ENCODE assay signal across 1 cellular context in genomic region chr2:234072454-234072853, GRCh38.
TF ChIP-seq lines count a peak whose summit lies in the region.

No MANE protein-coding gene starts in this region.

TF ChIP-seq in HepG2, 621 proteins besides CTCF, POLR2A, EP300 and RAD21 (continued from another document):
- TF ChIP-seq HNF1A (IDR thresholded peaks at IDR 0.05; ENCODE audit: low read depth) (no peak), HNF1A (CRISPR knock-in tag; IDR thresholded peaks at IDR 0.05; ENCODE audit: borderline replicate concordance) (no peak), DMAP1 (CRISPR knock-in tag; IDR thresholded peaks at IDR 0.05) (no peak), ZNF12 (CRISPR knock-in tag; IDR thresholded peaks at IDR 0.05) (no peak), ZMYM4 (CRISPR knock-in tag; IDR thresholded peaks at IDR 0.05) (no peak), SRSF4 (IDR thresholded peaks at IDR 0.05; ENCODE audit: low read depth, low read length, poor library complexity, severe bottlenecking) (no peak), ZNF577 (CRISPR knock-in tag; IDR thresholded peaks at IDR 0.05; ENCODE audit: borderline replicate concordance, low read depth) (no peak), ZNF766 (CRISPR knock-in tag; IDR thresholded peaks at IDR 0.05; ENCODE audit: borderline replicate concordance) (no peak), ETV6 (CRISPR knock-in tag; conservative IDR thresholded peaks at IDR 0.05) (no peak), HINFP (CRISPR knock-in tag; IDR thresholded peaks at IDR 0.05; ENCODE audit: low read depth) (no peak), PITX1 (CRISPR knock-in tag; IDR thresholded peaks at IDR 0.05) (no peak), RNF219 (CRISPR knock-in tag; IDR thresholded peaks at IDR 0.05) (no peak), RELA (CRISPR knock-in tag; IDR thresholded peaks at IDR 0.05) (no peak), ZNF292 (CRISPR knock-in tag; IDR thresholded peaks at IDR 0.05; ENCODE audit: borderline replicate concordance, low read depth) (no peak)
- TF ChIP-seq, protein P1, sequence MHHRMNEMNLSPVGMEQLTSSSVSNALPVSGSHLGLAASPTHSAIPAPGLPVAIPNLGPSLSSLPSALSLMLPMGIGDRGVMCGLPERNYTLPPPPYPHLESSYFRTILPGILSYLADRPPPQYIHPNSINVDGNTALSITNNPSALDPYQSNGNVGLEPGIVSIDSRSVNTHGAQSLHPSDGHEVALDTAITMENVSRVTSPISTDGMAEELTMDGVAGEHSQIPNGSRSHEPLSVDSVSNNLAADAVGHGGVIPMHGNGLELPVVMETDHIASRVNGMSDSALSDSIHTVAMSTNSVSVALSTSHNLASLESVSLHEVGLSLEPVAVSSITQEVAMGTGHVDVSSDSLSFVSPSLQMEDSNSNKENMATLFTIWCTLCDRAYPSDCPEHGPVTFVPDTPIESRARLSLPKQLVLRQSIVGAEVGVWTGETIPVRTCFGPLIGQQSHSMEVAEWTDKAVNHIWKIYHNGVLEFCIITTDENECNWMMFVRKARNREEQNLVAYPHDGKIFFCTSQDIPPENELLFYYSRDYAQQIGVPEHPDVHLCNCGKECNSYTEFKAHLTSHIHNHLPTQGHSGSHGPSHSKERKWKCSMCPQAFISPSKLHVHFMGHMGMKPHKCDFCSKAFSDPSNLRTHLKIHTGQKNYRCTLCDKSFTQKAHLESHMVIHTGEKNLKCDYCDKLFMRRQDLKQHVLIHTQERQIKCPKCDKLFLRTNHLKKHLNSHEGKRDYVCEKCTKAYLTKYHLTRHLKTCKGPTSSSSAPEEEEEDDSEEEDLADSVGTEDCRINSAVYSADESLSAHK (CRISPR knock-in tag; IDR thresholded peaks at IDR 0.05; ENCODE audit: borderline replicate concordance): no peak
- TF ChIP-seq, protein P2, sequence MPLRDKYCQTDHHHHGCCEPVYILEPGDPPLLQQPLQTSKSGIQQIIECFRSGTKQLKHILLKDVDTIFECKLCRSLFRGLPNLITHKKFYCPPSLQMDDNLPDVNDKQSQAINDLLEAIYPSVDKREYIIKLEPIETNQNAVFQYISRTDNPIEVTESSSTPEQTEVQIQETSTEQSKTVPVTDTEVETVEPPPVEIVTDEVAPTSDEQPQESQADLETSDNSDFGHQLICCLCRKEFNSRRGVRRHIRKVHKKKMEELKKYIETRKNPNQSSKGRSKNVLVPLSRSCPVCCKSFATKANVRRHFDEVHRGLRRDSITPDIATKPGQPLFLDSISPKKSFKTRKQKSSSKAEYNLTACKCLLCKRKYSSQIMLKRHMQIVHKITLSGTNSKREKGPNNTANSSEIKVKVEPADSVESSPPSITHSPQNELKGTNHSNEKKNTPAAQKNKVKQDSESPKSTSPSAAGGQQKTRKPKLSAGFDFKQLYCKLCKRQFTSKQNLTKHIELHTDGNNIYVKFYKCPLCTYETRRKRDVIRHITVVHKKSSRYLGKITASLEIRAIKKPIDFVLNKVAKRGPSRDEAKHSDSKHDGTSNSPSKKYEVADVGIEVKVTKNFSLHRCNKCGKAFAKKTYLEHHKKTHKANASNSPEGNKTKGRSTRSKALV (CRISPR knock-in tag; IDR thresholded peaks at IDR 0.05): no peak
